8 cellular contexts compared by ENCODE assay signal in genomic region chr2:190583507-190584337, GRCh38. TPM values are rescaled to one million over a fixed set of nuclear protein-coding genes. Genes with fewer than 3 reads are reported as not detected.
DNase-seq lines count a peak whose midpoint lies in the region; ATAC-seq, FAIRE-seq and TF ChIP-seq lines count a peak whose summit lies in the region.

No MANE protein-coding gene starts in this region.

- FAIRE-seq in GM18507 (lab: Jason Lieb, UNC), result peak; percentile 26

- no peak overlapping the region for H3K4me3 Mint-ChIP-seq in activated T-helper 17 cell treated with anti-CD3 and anti-CD28 coated beads, Interleukin-2, amount 50 U/mL, for 72 hours
- H3K4me3 Mint-ChIP-seq in CD8-positive, alpha-beta T cell, result no peak overlapping the region
- H3K4me3 Mint-ChIP-seq in type B pancreatic cell (no peak overlapping the region), progenitor cell of endocrine pancreas (ENCODE audit: low read depth) (no peak overlapping the region)

- TF ChIP-seq EP300 in gastroesophageal sphincter (IDR thresholded peaks at IDR 0.05), result no peak

- H3K27ac Mint-ChIP-seq in activated T-helper 17 cell treated with anti-CD3 and anti-CD28 coated beads, Interleukin-2, amount 50 U/mL, for 72 hours, result no peak overlapping the region
- no peak overlapping the region for H3K27ac Mint-ChIP-seq in CD8-positive, alpha-beta T cell
- no peak overlapping the region for H3K27ac Mint-ChIP-seq in type B pancreatic cell
- H3K27ac Mint-ChIP-seq in progenitor cell of endocrine pancreas, result no peak overlapping the region

- peak overlapping the region in 3 of 4 donors; percentile 14 to 60 (median 53) for H3K27ac ChIP-seq in gastroesophageal sphincter
- no peak overlapping the region for H3K27ac ChIP-seq in CD8-positive, alpha-beta T cell (ENCODE audit: low read depth, low read length)

- no peaks in the 10 kb centered on the region for H3K27me3 ChIP-seq in gastroesophageal sphincter
- no peaks in the 10 kb centered on the region for H3K27me3 ChIP-seq in CD8-positive, alpha-beta T cell (ENCODE audit: insufficient read depth, low read length)

- intact Hi-C loops in CD8-positive, alpha-beta T cell (cut with DNase I, micrococcal nuclease), result no loop called here

- no peaks in the 10 kb centered on the region for H3K9me3 ChIP-seq in gastroesophageal sphincter
- no peaks in the 10 kb centered on the region for H3K9me3 ChIP-seq in CD8-positive, alpha-beta T cell (ENCODE audit: low read length)

- H3K27me3 Mint-ChIP-seq in activated T-helper 17 cell treated with anti-CD3 and anti-CD28 coated beads, Interleukin-2, amount 50 U/mL, for 72 hours, result no peaks in the 10 kb centered on the region
- no peaks in the 10 kb centered on the region for H3K27me3 Mint-ChIP-seq in CD8-positive, alpha-beta T cell (ENCODE audit: low read depth)
- H3K27me3 Mint-ChIP-seq in type B pancreatic cell, result no peaks in the 10 kb centered on the region
- no peaks in the 10 kb centered on the region for H3K27me3 Mint-ChIP-seq in progenitor cell of endocrine pancreas

- TF ChIP-seq CTCF in gastroesophageal sphincter (IDR thresholded peaks at IDR 0.05), result no peak
- no peak for TF ChIP-seq CTCF in CD8-positive, alpha-beta T cell (IDR thresholded peaks at IDR 0.05)
- no peak for TF ChIP-seq CTCF in type B pancreatic cell (conservative IDR thresholded peaks at IDR 0.05)
- no peak for TF ChIP-seq CTCF in progenitor cell of endocrine pancreas (IDR thresholded peaks at IDR 0.05; ENCODE audit: unreplicated experiment)

- DNase-seq in GM18507 (ENCODE audit: extremely low spot score, insufficient read length, low read depth), result no peak
- DNase-seq in CD8-positive, alpha-beta T cell, result no peak
- no peak for DNase-seq in type B pancreatic cell (ENCODE audit: extremely low spot score, unreplicated experiment)
- DNase-seq in progenitor cell of endocrine pancreas (ENCODE audit: low spot score, unreplicated experiment), result no peak

- no peak for TF ChIP-seq POLR2A in gastroesophageal sphincter (IDR thresholded peaks at IDR 0.05)

- H3K4me1 ChIP-seq in gastroesophageal sphincter, result peaks cover 0 to 24% (median 6%) of the 10 kb centered on the region in 3 donors
- peaks cover 3% of the 10 kb centered on the region for H3K4me1 ChIP-seq in CD8-positive, alpha-beta T cell (ENCODE audit: insufficient read depth, low read length)

- ATAC-seq in GM21515 (IDR thresholded peaks at IDR 0.05; ENCODE audit: unreplicated experiment), result peak; percentile 65
- peak; percentile 88 for ATAC-seq in HG03354 (IDR thresholded peaks at IDR 0.05; ENCODE audit: poor library complexity, severe bottlenecking, unreplicated experiment)
- ATAC-seq in gastroesophageal sphincter, result no peak
- no peak for ATAC-seq in activated T-helper 17 cell treated with anti-CD3 and anti-CD28 coated beads, Interleukin-2, amount 50 U/mL, for 72 hours (replicated peaks)
- ATAC-seq in CD8-positive, alpha-beta T cell, result no peak

- 83 to 85% methylated on average over 2 to 4 of the region's 4 CpGs for WGBS in gastroesophageal sphincter (ENCODE audit: low coverage in 1 of 2), 2 donors

- no peaks in the 10 kb centered on the region for H3K36me3 Mint-ChIP-seq in activated T-helper 17 cell treated with anti-CD3 and anti-CD28 coated beads, Interleukin-2, amount 50 U/mL, for 72 hours (ENCODE audit: low read depth)
- H3K36me3 Mint-ChIP-seq in CD8-positive, alpha-beta T cell, result no peaks in the 10 kb centered on the region
- H3K36me3 Mint-ChIP-seq in type B pancreatic cell (no peaks in the 10 kb centered on the region), progenitor cell of endocrine pancreas (ENCODE audit: insufficient read depth) (no peaks in the 10 kb centered on the region)

- CTCF ChIA-PET in CD8-positive, alpha-beta T cell (lab: Charles Lee), result interaction anchor here (2.1 kb wide), 1 partner anchor 8 kb away, joined by 4 read pairs; no protein-coding TSS in a partner anchor

- peaks cover 9% of the 10 kb centered on the region for H3K4me1 Mint-ChIP-seq in activated T-helper 17 cell treated with anti-CD3 and anti-CD28 coated beads, Interleukin-2, amount 50 U/mL, for 72 hours
- H3K4me1 Mint-ChIP-seq in CD8-positive, alpha-beta T cell (ENCODE audit: low read depth), result peaks cover 6% of the 10 kb centered on the region
- H3K4me1 Mint-ChIP-seq in type B pancreatic cell (ENCODE audit: unreplicated experiment), result peaks cover 31% of the 10 kb centered on the region
- peaks cover 9% of the 10 kb centered on the region for H3K4me1 Mint-ChIP-seq in progenitor cell of endocrine pancreas (ENCODE audit: low read depth)

- POLR2A ChIA-PET in CD8-positive, alpha-beta T cell (lab: Charles Lee), result interaction anchor here (0.6 kb wide), 1 partner anchor 61 kb away, joined by 3 read pairs; no protein-coding TSS in a partner anchor

- no peak overlapping the region for H3K4me3 ChIP-seq in gastroesophageal sphincter
- H3K4me3 ChIP-seq in CD8-positive, alpha-beta T cell (ENCODE audit: low read depth, low read length), result no peak overlapping the region

- H3K9me3 Mint-ChIP-seq in activated T-helper 17 cell treated with anti-CD3 and anti-CD28 coated beads, Interleukin-2, amount 50 U/mL, for 72 hours, result no peaks in the 10 kb centered on the region
- no peaks in the 10 kb centered on the region for H3K9me3 Mint-ChIP-seq in CD8-positive, alpha-beta T cell
- H3K9me3 Mint-ChIP-seq in type B pancreatic cell (peaks cover 4% of the 10 kb centered on the region), progenitor cell of endocrine pancreas (ENCODE audit: low read depth) (peaks cover 7% of the 10 kb centered on the region)

- no peaks in the 10 kb centered on the region for H3K36me3 ChIP-seq in gastroesophageal sphincter
- H3K36me3 ChIP-seq in CD8-positive, alpha-beta T cell (ENCODE audit: insufficient read depth, low read length), result no peaks in the 10 kb centered on the region

RNA-seq across cellular contexts. Expression of gene NEMP2, which starts 49.2 kb away (rescaled TPM):
- total RNA-seq in gastroesophageal sphincter (1 to 10 TPM in 3 of 4 donors, under 1 TPM in 1; 0.94 to 5.3 (median 3.5) TPM), type B pancreatic cell (ENCODE audit: low replicate concordance) (5.8 and 7.2 TPM in 2 replicates), progenitor cell of endocrine pancreas (10.2 and 13.9 TPM in 2 replicates)
- 10 to 100 TPM; 10.6 to 16.5 TPM for total RNA-seq in activated T-helper 17 cell treated with anti-CD3 and anti-CD28 coated beads, Interleukin-2, amount 50 U/mL, for 72 hours
- 1 to 10 TPM; 7.2 to 7.8 TPM for total RNA-seq in CD8-positive, alpha-beta T cell

Comparison
In these comparisons a context has a peak if more than half of its experiments do, and no peak if none do; other contexts are left out.
1. ATAC-seq: peak in GM21515 (single experiment) and HG03354 (single experiment); none in gastroesophageal sphincter (single experiment), activated T-helper 17 cell treated with anti-CD3 and anti-CD28 coated beads, Interleukin-2, amount 50 U/mL, for 72 hours (single experiment) and CD8-positive, alpha-beta T cell (single experiment).